ENCODE assay signal across 17 cellular contexts in the genomic region with DNA sequence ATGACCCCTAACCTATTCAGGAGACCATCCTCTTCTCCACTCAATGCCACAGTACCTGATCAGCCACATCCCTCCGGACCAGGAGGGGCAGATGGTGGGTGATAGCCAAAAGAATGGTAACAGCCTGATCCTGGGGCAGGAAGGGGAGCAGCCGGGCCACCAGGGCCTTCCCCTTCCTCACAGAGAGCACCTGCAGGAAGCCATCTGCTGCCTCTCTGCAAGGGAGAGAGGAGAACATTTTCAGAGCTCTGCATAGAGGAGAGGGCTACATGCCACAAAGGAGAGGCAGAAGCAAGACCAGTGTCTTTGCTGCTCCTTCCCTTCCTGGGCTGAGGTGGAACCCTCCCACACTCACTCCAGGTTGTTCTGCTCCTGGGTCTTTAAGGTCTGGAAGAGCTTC.
DNase-seq lines count a peak whose midpoint lies in the region; ATAC-seq lines count a peak whose summit lies in the region.
"Had no signal": no experiment of that assay in that cellular context is flagged by ENCODE, and none has a peak within 500 bp of the region (broad histone marks: within the 10 kb centered on the region; RNA-seq: fewer than 3 reads in every experiment).

No MANE protein-coding gene starts in this region.

- ATAC-seq in activated naive CD8-positive, alpha-beta T cell treated with anti-CD3 and anti-CD28 coated beads, Interleukin-2, amount 50 U/mL, for 24 hours, result no peak
- no peak for ATAC-seq in central memory CD8-positive, alpha-beta T cell (replicated peaks; ENCODE audit: extremely low read depth, poor library complexity, severe bottlenecking)
- ATAC-seq in HG02870 (IDR thresholded peaks at IDR 0.05; ENCODE audit: unreplicated experiment) (no peak), HG03565 (IDR thresholded peaks at IDR 0.05; ENCODE audit: unreplicated experiment) (no peak)
- ATAC-seq: PC-3 had no signal

- no peak overlapping the region for H3K4me3 Mint-ChIP-seq in activated naive CD8-positive, alpha-beta T cell
- no peak overlapping the region for H3K4me3 Mint-ChIP-seq in activated naive CD8-positive, alpha-beta T cell treated with anti-CD3 and anti-CD28 coated beads, Interleukin-2, amount 50 U/mL, for 24 hours
- H3K4me3 Mint-ChIP-seq in central memory CD8-positive, alpha-beta T cell, result no peak overlapping the region
- H3K4me3 Mint-ChIP-seq: immature natural killer cell had no signal

- H3K9me3 Mint-ChIP-seq in activated naive CD8-positive, alpha-beta T cell (ENCODE audit: low read depth), result no peaks in the 10 kb centered on the region
- H3K9me3 Mint-ChIP-seq in activated naive CD8-positive, alpha-beta T cell treated with anti-CD3 and anti-CD28 coated beads, Interleukin-2, amount 50 U/mL, for 24 hours, result no peaks in the 10 kb centered on the region
- no peaks in the 10 kb centered on the region for H3K9me3 Mint-ChIP-seq in central memory CD8-positive, alpha-beta T cell
- H3K9me3 Mint-ChIP-seq: immature natural killer cell had no signal

- no peak for DNase-seq in activated naive CD8-positive, alpha-beta T cell treated with anti-CD3 and anti-CD28 coated beads, Interleukin-2, amount 50 U/mL, for 24 hours
- DNase-seq in NAMALWA (ENCODE audit: low spot score), result peak; percentile 21
- no peak for DNase-seq in central memory CD8-positive, alpha-beta T cell (ENCODE audit: low spot score in 2 of 2)
- DNase-seq in NOMO-1 (lab: John Stamatoyannopoulos, UW; ENCODE audit: unreplicated experiment in 2 of 2), result no peak
- DNase-seq: COR-L47, DMS79 treated with DMSO at 0.1 percent for 48 hours, immature natural killer cell, left ventricle myocardium inferior, NCI-H1105 treated with DMSO at 0.1 percent for 48 hours, NCI-H2081 treated with DMSO at 0.1 percent for 48 hours, PC-3, SHP77, SW 1271, testis had no signal

- peaks cover 3% of the 10 kb centered on the region for H3K36me3 Mint-ChIP-seq in activated naive CD8-positive, alpha-beta T cell
- no peaks in the 10 kb centered on the region for H3K36me3 Mint-ChIP-seq in activated naive CD8-positive, alpha-beta T cell treated with anti-CD3 and anti-CD28 coated beads, Interleukin-2, amount 50 U/mL, for 24 hours (ENCODE audit: low read depth)
- peaks cover 22% of the 10 kb centered on the region for H3K36me3 Mint-ChIP-seq in central memory CD8-positive, alpha-beta T cell (ENCODE audit: insufficient read depth)

- no peaks in the 10 kb centered on the region for H3K27me3 Mint-ChIP-seq in activated naive CD8-positive, alpha-beta T cell
- H3K27me3 Mint-ChIP-seq in activated naive CD8-positive, alpha-beta T cell treated with anti-CD3 and anti-CD28 coated beads, Interleukin-2, amount 50 U/mL, for 24 hours, result no peaks in the 10 kb centered on the region
- no peaks in the 10 kb centered on the region for H3K27me3 Mint-ChIP-seq in central memory CD8-positive, alpha-beta T cell

- H3K27ac Mint-ChIP-seq in activated naive CD8-positive, alpha-beta T cell, result peak overlapping the region; percentile 85
- no peak overlapping the region for H3K27ac Mint-ChIP-seq in activated naive CD8-positive, alpha-beta T cell treated with anti-CD3 and anti-CD28 coated beads, Interleukin-2, amount 50 U/mL, for 24 hours
- H3K27ac Mint-ChIP-seq in central memory CD8-positive, alpha-beta T cell (ENCODE audit: low read depth), result peak overlapping the region; percentile 37

- H3K4me1 Mint-ChIP-seq in activated naive CD8-positive, alpha-beta T cell (ENCODE audit: low read depth), result peaks cover 90% of the 10 kb centered on the region
- peaks cover 86% of the 10 kb centered on the region for H3K4me1 Mint-ChIP-seq in activated naive CD8-positive, alpha-beta T cell treated with anti-CD3 and anti-CD28 coated beads, Interleukin-2, amount 50 U/mL, for 24 hours
- peaks cover 67% of the 10 kb centered on the region for H3K4me1 Mint-ChIP-seq in central memory CD8-positive, alpha-beta T cell
